In the genomic region with DNA sequence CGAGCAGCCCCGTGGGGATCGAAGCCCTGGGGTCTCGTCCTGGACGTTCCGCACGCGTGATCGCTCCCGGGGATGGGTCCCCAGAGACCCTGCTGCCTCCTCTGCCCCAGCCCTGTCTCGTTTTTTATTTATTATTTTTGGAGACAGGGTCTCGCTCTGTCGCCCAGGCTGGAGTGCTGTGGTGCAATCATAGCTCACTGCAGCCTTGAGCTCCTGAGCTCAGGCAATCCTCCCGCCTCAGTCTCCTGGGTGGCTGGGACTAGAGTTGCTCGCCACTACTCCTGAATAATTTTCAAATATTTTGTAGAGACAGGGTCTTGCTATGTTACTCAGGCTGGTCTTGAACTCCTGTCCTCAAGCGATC, we compare ENCODE assay signal across 8 cellular contexts. TPM values are rescaled to one million over a fixed set of nuclear protein-coding genes. Genes with fewer than 3 reads are reported as not detected.
DNase-seq lines count a peak whose midpoint lies in the region; ATAC-seq and TF ChIP-seq lines count a peak whose summit lies in the region.

No MANE protein-coding gene starts in this region.

- no peak overlapping the region for H2AFZ ChIP-seq in PC-9

- H3K9ac ChIP-seq in skeletal muscle satellite cell (ENCODE audit: low read depth, low read length), result no peak overlapping the region

- H3F3A ChIP-seq in PC-9 (ENCODE audit: insufficient read depth, low read depth), result peaks cover 55% of the 10 kb centered on the region

- POLR2A ChIA-PET in PC-9 (lab: Charles Lee; ENCODE audit: unreplicated experiment), result interaction anchor here (0.6 kb wide), 1 partner anchor 149 kb away, joined by 19 read pairs; no protein-coding TSS in a partner anchor

- no peaks in the 10 kb centered on the region for H3K9me2 ChIP-seq in PC-9 (ENCODE audit: insufficient read depth)

- H3K4me1 ChIP-seq in PC-9 (replicated peaks; ENCODE audit: insufficient read depth) (peaks cover 48% of the 10 kb centered on the region), skeletal muscle satellite cell (ENCODE audit: control insufficient read depth, insufficient read depth, low read length) (peaks cover 46% of the 10 kb centered on the region), mucosa of descending colon (ENCODE audit: low read depth) (peaks cover 12% of the 10 kb centered on the region)

- H3K27me3 ChIP-seq in PC-9 (ENCODE audit: insufficient read depth, low read depth), result no peaks in the 10 kb centered on the region
- no peaks in the 10 kb centered on the region for H3K27me3 ChIP-seq in skeletal muscle satellite cell (ENCODE audit: control insufficient read depth, insufficient read depth, low read length)

- no TSS peak for BruUV-seq in PC-9 (replicated peaks; lab: Mats Ljungman, UMichigan)

- H3K27ac ChIP-seq in PC-9, result no peak overlapping the region

- H4K20me1 ChIP-seq in PC-9 (ENCODE audit: insufficient read depth), result peaks cover 12% of the 10 kb centered on the region

- no peak for DNase-seq in PC-9
- DNase-seq in fibroblast of villous mesenchyme (ENCODE audit: low read depth), result no peak
- no peak for DNase-seq in mucosa of descending colon
- DNase-seq in putamen (ENCODE audit: low spot score), result no peak
- DNase-seq in activated naive CD4-positive, alpha-beta T cell (lab: John Stamatoyannopoulos, UW), result no peak

- H3K79me2 ChIP-seq in PC-9 (ENCODE audit: low read depth), result peaks cover 39% of the 10 kb centered on the region

- H3K4me2 ChIP-seq in PC-9 (peak overlapping the region; percentile 80), skeletal muscle satellite cell (ENCODE audit: low read length) (peak overlapping the region; percentile 82)

- TF ChIP-seq CTCF in PC-9 (conservative IDR thresholded peaks at IDR 0.05), result no peak
- TF ChIP-seq CTCF in fibroblast of villous mesenchyme (IDR thresholded peaks at IDR 0.05; ENCODE audit: insufficient read depth, low read depth, low read length), result no peak
- TF ChIP-seq CTCF in mucosa of descending colon (IDR thresholded peaks at IDR 0.05), result no peak

- H3K9me3 ChIP-seq in PC-9 (ENCODE audit: insufficient read depth, low read depth) (no peaks in the 10 kb centered on the region), skeletal muscle satellite cell (replicated peaks; ENCODE audit: low read length) (no peaks in the 10 kb centered on the region), mucosa of descending colon (no peaks in the 10 kb centered on the region)

- H3K4me3 ChIP-seq in PC-9 (peak overlapping the region; percentile 47; the same call in 1 of the 2 replicates), fibroblast of villous mesenchyme (ENCODE audit: low read depth, low read length) (peak overlapping the region; percentile 60), skeletal muscle satellite cell (ENCODE audit: low read length) (peak overlapping the region; percentile 59), mucosa of descending colon (no peak overlapping the region)

- CTCF ChIA-PET in PC-9 (lab: Charles Lee), result interaction anchor here (0.6 to 1.1 kb wide), 2 partner anchors 15 to 163 kb away, joined by 3 read pairs; no protein-coding TSS in a partner anchor

- H3K36me3 ChIP-seq in PC-9 (ENCODE audit: low read depth) (no peaks in the 10 kb centered on the region), skeletal muscle satellite cell (ENCODE audit: insufficient read depth, low read length) (peaks cover 13% of the 10 kb centered on the region), mucosa of descending colon (ENCODE audit: low read depth) (no peaks in the 10 kb centered on the region)

- intact Hi-C loops in PC-9 (cut with micrococcal nuclease; ENCODE audit: unreplicated experiment) (loop anchor here (5.0 kb wide), 1 partner anchor 52 kb away; a partner anchor contains a TSS), mucosa of descending colon (cut with DNase I, micrococcal nuclease) (loop anchor here (5.0 kb wide), 1 partner anchor 112 kb away; no protein-coding TSS in a partner anchor)

- ATAC-seq in GM21360 (IDR thresholded peaks at IDR 0.05; ENCODE audit: unreplicated experiment) (peak; percentile 8), GM18870 (IDR thresholded peaks at IDR 0.05; ENCODE audit: unreplicated experiment) (no peak), mucosa of descending colon (no peak)

RNA-seq across cellular contexts. Expression of a gene that starts 0.3 kb away (rescaled TPM):
- total RNA-seq in PC-9 (2021), result 39.1 and 40.5 TPM in 2 replicates
- 6.8 and 8.2 TPM in 2 replicates for total RNA-seq in fibroblast of villous mesenchyme
- 60.1 and 67.1 TPM in 2 replicates for total RNA-seq in skeletal muscle satellite cell (2012; rRNA removed)
- total RNA-seq in mucosa of descending colon, result 10 to 100 TPM in 1 of 3 donors, 1 to 10 TPM in 2; 5.2 to 23.9 (median 6.1) TPM

RNA-seq across cellular contexts. Expression of a gene that starts 18.8 kb away (rescaled TPM):
- total RNA-seq in PC-9 (2021), result 74.4 and 92.6 TPM in 2 replicates
- total RNA-seq in fibroblast of villous mesenchyme, result 8.2 and 11.9 TPM in 2 replicates
- total RNA-seq in skeletal muscle satellite cell (2012; rRNA removed), result 21.5 and 28.2 TPM in 2 replicates
- 100 to 1,000 TPM in 1 of 3 donors, 10 to 100 TPM in 2; 55.3 to 115 (median 97.3) TPM for total RNA-seq in mucosa of descending colon

RNA-seq across cellular contexts. Expression of a gene that starts 36.4 kb away (rescaled TPM):
- total RNA-seq in PC-9 (2021), result 122 and 158 TPM in 2 replicates
- 38.0 and 39.7 TPM in 2 replicates for total RNA-seq in fibroblast of villous mesenchyme
- 51.0 and 53.7 TPM in 2 replicates for total RNA-seq in skeletal muscle satellite cell (2012; rRNA removed)
- total RNA-seq in mucosa of descending colon, result 10 to 100 TPM; 38.4 to 61.2 (median 43.0) TPM

RNA-seq across cellular contexts. Expression of a gene that starts 36.5 kb away (rescaled TPM):
- 8.0 and 9.5 TPM in 2 replicates for total RNA-seq in PC-9 (2021)
- total RNA-seq in fibroblast of villous mesenchyme, result 2.3 and 3.0 TPM in 2 replicates
- 2.6 and 3.3 TPM in 2 replicates for total RNA-seq in skeletal muscle satellite cell (2012; rRNA removed)
- 10 to 100 TPM in 2 of 3 donors, 1 to 10 TPM in 1; 8.7 to 10.5 (median 10.2) TPM for total RNA-seq in mucosa of descending colon

RNA-seq across cellular contexts. Expression of a gene that starts 50.3 kb away (rescaled TPM):
- total RNA-seq in PC-9 (2021) (31.3 and 45.2 TPM in 2 replicates), fibroblast of villous mesenchyme (not detected in 2 replicates), mucosa of descending colon (100 to 1,000 TPM; 229 to 621 (median 534) TPM)
- not detected in 2 replicates for total RNA-seq in skeletal muscle satellite cell (2012; rRNA removed)
